In genomic region chr2:217438821-217439220, GRCh38 we compare ENCODE assay signal across 17 cellular contexts.
DNase-seq lines count a peak whose midpoint lies in the region; ATAC-seq and FAIRE-seq lines count a peak whose summit lies in the region.
"Had no signal": no experiment of that assay in that cellular context is flagged by ENCODE, and none has a peak within 500 bp of the region (broad histone marks: within the 10 kb centered on the region; RNA-seq: fewer than 3 reads in every experiment).

No MANE protein-coding gene starts in this region.

- DNase-seq in CD1c-positive myeloid dendritic cell (ENCODE audit: extremely low spot score), result peak; percentile 20
- no peak for DNase-seq in GM19239 (ENCODE audit: insufficient read length, low spot score)
- no peak for DNase-seq in kidney tubule cell (ENCODE audit: low spot score)
- no peak for DNase-seq in NCI-H510A (lab: John Stamatoyannopoulos, UW)
- no peak for DNase-seq in cardiac septum (ENCODE audit: low spot score)
- no peak for DNase-seq in activated gamma-delta T cell treated with Interleukin-2 at 50 U/mL for 16 hours
- DNase-seq: activated CD4-positive, alpha-beta memory T cell treated with anti-CD3 and anti-CD28 coated beads for 36 hours; activated effector memory CD4-positive, alpha-beta T cell treated with anti-CD3 and anti-CD28 coated beads, Interleukin-2, amount 50 U/mL, for 16 hours; effector memory CD8-positive, alpha-beta T cell; islet precursor cell; NCI-H1694 treated with DMSO at 0.1 percent for 48 hours; NCI-H774; psoas muscle; trophoblast cell had no signal

- intact Hi-C loops in cardiac septum (cut with DNase I), result no loop called here

- FAIRE-seq in GM19239 (lab: Jason Lieb, UNC), result peak; percentile 37
- FAIRE-seq: A204.1 had no signal

- ATAC-seq in HG02623 (IDR thresholded peaks at IDR 0.05; ENCODE audit: unreplicated experiment), result peak; percentile 36
- ATAC-seq in HG03460 (IDR thresholded peaks at IDR 0.05; ENCODE audit: unreplicated experiment), result peak; percentile 46
- ATAC-seq: effector memory CD8-positive, alpha-beta T cell; psoas muscle had no signal
